ENCODE assay signal across 31 cellular contexts in genomic region chr5:136432705-136433104, GRCh38.
"Had no signal": no experiment of that assay in that cellular context is flagged by ENCODE, and none has a peak within 500 bp of the region (broad histone marks: within the 10 kb centered on the region; RNA-seq: fewer than 3 reads in every experiment).

No MANE protein-coding gene starts in this region.

- H3K4me3 Mint-ChIP-seq: activated B cell treated with CpG ODN at 0.5 μM for 24 hours; activated CD4-positive, alpha-beta memory T cell treated with anti-CD3 and anti-CD28 coated beads for 36 hours; activated CD4-positive, alpha-beta T cell treated with anti-CD3 and anti-CD28 coated beads, Interleukin-2, amount 10 ng/mL, durations not matched to agents 7 days and 5 days; activated CD8-positive, alpha-beta T cell treated with anti-CD3 and anti-CD28 coated beads for 36 hours; activated naive CD4-positive, alpha-beta T cell treated with anti-CD3 and anti-CD28 coated beads for 36 hours; activated naive CD8-positive, alpha-beta T cell treated with anti-CD3 and anti-CD28 coated beads for 36 hours; activated T-cell treated with anti-CD3 and anti-CD28 coated beads, Interleukin-2, amount 50 U/mL, for 4 hours; activated T-cell treated with anti-CD3 and anti-CD28 coated beads, Interleukin-2, amount 50 U/mL, for 72 hours; activated T-helper 1 cell treated with anti-CD3 and anti-CD28 coated beads, Interleukin-12 subunit alpha, Interleukin-12 subunit beta, Interleukin-2, Interleukin-4 antibody, amounts not matched to agents 30 ng/mL and 10 ng/mL and 1 ng/mL, durations not matched to agents 14 hours and 24 hours and 36 hours; activated T-helper 17 cell treated with anti-CD3 and anti-CD28 coated beads, Interleukin-2, amount 50 U/mL, for 72 hours; T-helper 1 cell treated with Interleukin-12 subunit alpha and Interleukin-12 subunit beta and Interleukin-4 antibody, amounts not matched to agents 30 μg/mL and 1 μg/mL, for 36 hours; T-helper 2 cell treated with Interferon-gamma antibody and Interleukin-4, amounts not matched to agents 5 μg/mL and 100 μg/mL, for 36 hours had no signal

- H3K36me3 Mint-ChIP-seq: activated CD4-positive, alpha-beta memory T cell treated with anti-CD3 and anti-CD28 coated beads for 36 hours; activated naive CD8-positive, alpha-beta T cell treated with anti-CD3 and anti-CD28 coated beads for 36 hours had no signal

- H3K27me3 Mint-ChIP-seq: activated B cell treated with CpG ODN at 0.5 μM for 24 hours; activated CD4-positive, alpha-beta memory T cell treated with anti-CD3 and anti-CD28 coated beads for 36 hours; activated CD4-positive, alpha-beta T cell treated with anti-CD3 and anti-CD28 coated beads, Interleukin-2, amount 10 ng/mL, durations not matched to agents 7 days and 5 days; activated CD8-positive, alpha-beta T cell treated with anti-CD3 and anti-CD28 coated beads for 36 hours; activated naive CD8-positive, alpha-beta T cell treated with anti-CD3 and anti-CD28 coated beads for 36 hours had no signal

- DNase-seq: activated B cell treated with CpG ODN at 0.5 μM for 24 hours; activated CD4-positive, alpha-beta memory T cell treated with anti-CD3 and anti-CD28 coated beads for 36 hours; activated CD4-positive, alpha-beta T cell treated with anti-CD3 and anti-CD28 coated beads for 4 hours; activated CD4-positive, alpha-beta T cell treated with anti-CD3 and anti-CD28 coated beads, Interleukin-2, amount 10 ng/mL, durations not matched to agents 7 days and 5 days; activated CD4-positive, CD25-positive, alpha-beta regulatory T cell treated with anti-CD3 and anti-CD28 coated beads, Interleukin-2, amount 50 U/mL, for 72 hours; activated CD8-positive, alpha-beta memory T cell treated with anti-CD3 and anti-CD28 coated beads, Interleukin-2, amount 50 U/mL, for 4 hours; activated CD8-positive, alpha-beta T cell treated with anti-CD3 and anti-CD28 coated beads for 36 hours; activated effector memory CD4-positive, alpha-beta T cell treated with anti-CD3 and anti-CD28 coated beads, Interleukin-2, amount 50 U/mL, for 16 hours; activated gamma-delta T cell treated with Interleukin-2 at 50 U/mL for 16 hours; activated naive CD4-positive, alpha-beta T cell; activated naive CD4-positive, alpha-beta T cell treated with anti-CD3 and anti-CD28 coated beads for 36 hours; activated naive CD4-positive, alpha-beta T cell treated with anti-CD3 and anti-CD28 coated beads, Interleukin-2, amount 50 U/mL, for 16 hours; activated naive CD8-positive, alpha-beta T cell treated with anti-CD3 and anti-CD28 coated beads for 36 hours; activated T-cell treated with anti-CD3 and anti-CD28 coated beads for 4 hours; activated T-cell treated with anti-CD3 and anti-CD28 coated beads, Interleukin-2, amount 50 U/mL, for 1 hour; activated T-cell treated with anti-CD3 and anti-CD28 coated beads, Interleukin-2, amount 50 U/mL, for 4 hours; activated T-cell treated with anti-CD3 and anti-CD28 coated beads, Interleukin-2, amount 50 U/mL, for 72 hours; adrenal gland; amniotic stem cell; aorta; body of pancreas; brain microvascular endothelial cell; central memory CD4-positive, alpha-beta T cell; T-helper 1 cell; T-helper 2 cell; T-helper 9 cell had no signal

- H3K9me3 Mint-ChIP-seq: activated B cell treated with CpG ODN at 0.5 μM for 24 hours; activated CD4-positive, alpha-beta memory T cell treated with anti-CD3 and anti-CD28 coated beads for 36 hours; activated CD4-positive, alpha-beta T cell treated with anti-CD3 and anti-CD28 coated beads, Interleukin-2, amount 10 ng/mL, durations not matched to agents 7 days and 5 days; activated CD8-positive, alpha-beta T cell treated with anti-CD3 and anti-CD28 coated beads for 36 hours; activated naive CD8-positive, alpha-beta T cell treated with anti-CD3 and anti-CD28 coated beads for 36 hours; activated T-cell treated with anti-CD3 and anti-CD28 coated beads, Interleukin-2, amount 50 U/mL, for 4 hours; activated T-cell treated with anti-CD3 and anti-CD28 coated beads, Interleukin-2, amount 50 U/mL, for 72 hours; activated T-helper 1 cell treated with anti-CD3 and anti-CD28 coated beads, Interleukin-12 subunit alpha, Interleukin-12 subunit beta, Interleukin-2, Interleukin-4 antibody, amounts not matched to agents 30 ng/mL and 10 ng/mL and 1 ng/mL, durations not matched to agents 14 hours and 24 hours and 36 hours; T-helper 1 cell treated with Interleukin-12 subunit alpha and Interleukin-12 subunit beta and Interleukin-4 antibody, amounts not matched to agents 30 μg/mL and 1 μg/mL, for 36 hours; T-helper 2 cell treated with Interferon-gamma antibody and Interleukin-4, amounts not matched to agents 5 μg/mL and 100 μg/mL, for 36 hours had no signal

- H3K27ac Mint-ChIP-seq: activated B cell treated with CpG ODN at 0.5 μM for 24 hours; activated CD4-positive, alpha-beta memory T cell treated with anti-CD3 and anti-CD28 coated beads for 36 hours; activated CD4-positive, alpha-beta T cell treated with anti-CD3 and anti-CD28 coated beads, Interleukin-2, amount 10 ng/mL, durations not matched to agents 7 days and 5 days; activated CD8-positive, alpha-beta T cell treated with anti-CD3 and anti-CD28 coated beads for 36 hours; activated naive CD4-positive, alpha-beta T cell treated with anti-CD3 and anti-CD28 coated beads for 36 hours; activated naive CD4-positive, alpha-beta T cell treated with anti-CD3 and anti-CD28 coated beads, Interleukin-2, amount 50 U/mL, for 72 hours; activated naive CD8-positive, alpha-beta T cell treated with anti-CD3 and anti-CD28 coated beads for 36 hours; activated T-cell treated with anti-CD3 and anti-CD28 coated beads, Interleukin-2, amount 50 U/mL, for 72 hours; activated T-helper 1 cell treated with anti-CD3 and anti-CD28 coated beads, Interleukin-12 subunit alpha, Interleukin-12 subunit beta, Interleukin-2, Interleukin-4 antibody, amounts not matched to agents 30 ng/mL and 10 ng/mL and 1 ng/mL, durations not matched to agents 14 hours and 24 hours and 36 hours; activated T-helper 17 cell treated with anti-CD3 and anti-CD28 coated beads, Interleukin-2, amount 50 U/mL, for 72 hours; T-helper 1 cell treated with Interleukin-12 subunit alpha and Interleukin-12 subunit beta and Interleukin-4 antibody, amounts not matched to agents 30 μg/mL and 1 μg/mL, for 36 hours; T-helper 2 cell treated with Interferon-gamma antibody and Interleukin-4, amounts not matched to agents 5 μg/mL and 100 μg/mL, for 36 hours had no signal

- H3K4me1 Mint-ChIP-seq: activated B cell treated with CpG ODN at 0.5 μM for 24 hours; activated CD4-positive, alpha-beta T cell treated with anti-CD3 and anti-CD28 coated beads, Interleukin-2, amount 10 ng/mL, durations not matched to agents 7 days and 5 days; activated naive CD8-positive, alpha-beta T cell treated with anti-CD3 and anti-CD28 coated beads for 36 hours; activated T-helper 17 cell treated with anti-CD3 and anti-CD28 coated beads, Interleukin-2, amount 50 U/mL, for 72 hours had no signal
